In genomic region chrX:56068274-56068758, GRCh38 we compare ENCODE assay signal across 20 cellular contexts.
DNase-seq lines count a peak whose midpoint lies in the region; ATAC-seq and TF ChIP-seq lines count a peak whose summit lies in the region.
"Had no signal": no experiment of that assay in that cellular context is flagged by ENCODE, and none has a peak within 500 bp of the region (broad histone marks: within the 10 kb centered on the region; RNA-seq: fewer than 3 reads in every experiment).

No MANE protein-coding gene starts in this region.

- no peaks in the 10 kb centered on the region for H3K36me3 Mint-ChIP-seq in activated CD4-positive, alpha-beta T cell treated with anti-CD3 and anti-CD28 coated beads, Interleukin-2, amount 10 ng/mL, durations not matched to agents 7 days and 5 days (ENCODE audit: low read depth)
- H3K36me3 Mint-ChIP-seq in activated B cell treated with CpG ODN at 0.5 μM for 24 hours (ENCODE audit: low read depth) = peaks cover 4% of the 10 kb centered on the region
- no peaks in the 10 kb centered on the region for H3K36me3 Mint-ChIP-seq in stimulated activated memory B cell treated with anti-CD40 and anti-IgM and Interleukin-4, amounts not matched to agents 10 μg/mL and 1 μg/mL and 100 μg/mL, for 72 hours

- CTCF ChIA-PET in activated CD4-positive, alpha-beta T cell treated with anti-CD3 and anti-CD28 coated beads, Interleukin-2, amount 10 ng/mL, durations not matched to agents 7 days and 5 days (lab: Charles Lee) = no interaction called here
- CTCF ChIA-PET in activated B cell treated with CpG ODN at 0.5 μM for 24 hours (lab: Charles Lee) = interaction anchor here (2.0 to 2.1 kb wide), 2 partner anchors 149 to 161 kb away, joined by 7 read pairs; no protein-coding TSS in a partner anchor

- no peak overlapping the region for H3K27ac ChIP-seq in coronary artery
- H3K27ac ChIP-seq: uterus, WERI-Rb-1 had no signal

- H3K27ac Mint-ChIP-seq in activated CD4-positive, alpha-beta T cell treated with anti-CD3 and anti-CD28 coated beads, Interleukin-2, amount 10 ng/mL, durations not matched to agents 7 days and 5 days = peak overlapping the region; percentile 83
- peak overlapping the region; percentile 89 for H3K27ac Mint-ChIP-seq in activated B cell treated with CpG ODN at 0.5 μM for 24 hours
- peak overlapping the region; percentile 87 for H3K27ac Mint-ChIP-seq in stimulated activated memory B cell treated with anti-CD40 and anti-IgM and Interleukin-4, amounts not matched to agents 10 μg/mL and 1 μg/mL and 100 μg/mL, for 72 hours
- H3K27ac Mint-ChIP-seq: activated naive CD8-positive, alpha-beta T cell treated with anti-CD3 and anti-CD28 coated beads, Interleukin-2, amount 50 U/mL, for 24 hours had no signal

- no peak overlapping the region for H3K4me3 ChIP-seq in coronary artery
- H3K4me3 ChIP-seq: smooth muscle cell, uterus had no signal

- no peaks in the 10 kb centered on the region for H3K27me3 Mint-ChIP-seq in activated CD4-positive, alpha-beta T cell treated with anti-CD3 and anti-CD28 coated beads, Interleukin-2, amount 10 ng/mL, durations not matched to agents 7 days and 5 days
- H3K27me3 Mint-ChIP-seq in activated B cell treated with CpG ODN at 0.5 μM for 24 hours = no peaks in the 10 kb centered on the region
- H3K27me3 Mint-ChIP-seq in stimulated activated memory B cell treated with anti-CD40 and anti-IgM and Interleukin-4, amounts not matched to agents 10 μg/mL and 1 μg/mL and 100 μg/mL, for 72 hours = no peaks in the 10 kb centered on the region
- H3K27me3 Mint-ChIP-seq: activated naive CD8-positive, alpha-beta T cell treated with anti-CD3 and anti-CD28 coated beads, Interleukin-2, amount 50 U/mL, for 24 hours; stimulated activated naive CD8-positive, alpha-beta T cell treated with anti-CD3 and anti-CD28 coated beads, Interleukin-15, amount 100 ng/mL, for 72 hours had no signal

- H3K4me3 Mint-ChIP-seq in activated CD4-positive, alpha-beta T cell treated with anti-CD3 and anti-CD28 coated beads, Interleukin-2, amount 10 ng/mL, durations not matched to agents 7 days and 5 days = no peak overlapping the region
- peak overlapping the region; percentile 11 for H3K4me3 Mint-ChIP-seq in activated B cell treated with CpG ODN at 0.5 μM for 24 hours
- no peak overlapping the region for H3K4me3 Mint-ChIP-seq in stimulated activated memory B cell treated with anti-CD40 and anti-IgM and Interleukin-4, amounts not matched to agents 10 μg/mL and 1 μg/mL and 100 μg/mL, for 72 hours
- H3K4me3 Mint-ChIP-seq: activated naive CD8-positive, alpha-beta T cell treated with anti-CD3 and anti-CD28 coated beads, Interleukin-2, amount 50 U/mL, for 24 hours; stimulated activated naive CD8-positive, alpha-beta T cell treated with anti-CD3 and anti-CD28 coated beads, Interleukin-15, amount 100 ng/mL, for 72 hours had no signal

- TF ChIP-seq CTCF in activated B cell treated with CpG ODN at 0.5 μM for 24 hours (IDR thresholded peaks at IDR 0.05) (no peak), coronary artery (IDR thresholded peaks at IDR 0.05) (no peak)

- ATAC-seq in HG02763 (IDR thresholded peaks at IDR 0.05; ENCODE audit: unreplicated experiment) (peak; percentile 39), activated B cell treated with CpG ODN at 0.5 μM for 24 hours (ENCODE audit: low read depth) (peak; percentile 55), GM18858 (IDR thresholded peaks at IDR 0.05; ENCODE audit: unreplicated experiment) (no peak)
- peak; percentile 76 for ATAC-seq in stimulated activated memory B cell treated with anti-CD40 and anti-IgM and Interleukin-4, amounts not matched to agents 10 μg/mL and 1 μg/mL and 100 μg/mL, for 72 hours
- ATAC-seq: activated naive CD8-positive, alpha-beta T cell treated with anti-CD3 and anti-CD28 coated beads, Interleukin-2, amount 50 U/mL, for 24 hours; stimulated activated naive CD8-positive, alpha-beta T cell treated with anti-CD3 and anti-CD28 coated beads, Interleukin-15, amount 100 ng/mL, for 72 hours had no signal

- H3K4me1 Mint-ChIP-seq in activated CD4-positive, alpha-beta T cell treated with anti-CD3 and anti-CD28 coated beads, Interleukin-2, amount 10 ng/mL, durations not matched to agents 7 days and 5 days = peaks cover 16% of the 10 kb centered on the region
- peaks cover 57% of the 10 kb centered on the region for H3K4me1 Mint-ChIP-seq in activated B cell treated with CpG ODN at 0.5 μM for 24 hours
- H3K4me1 Mint-ChIP-seq in stimulated activated memory B cell treated with anti-CD40 and anti-IgM and Interleukin-4, amounts not matched to agents 10 μg/mL and 1 μg/mL and 100 μg/mL, for 72 hours = peaks cover 41% of the 10 kb centered on the region

- POLR2A ChIA-PET in activated CD4-positive, alpha-beta T cell treated with anti-CD3 and anti-CD28 coated beads, Interleukin-2, amount 10 ng/mL, durations not matched to agents 7 days and 5 days (lab: Charles Lee) = no interaction called here
- POLR2A ChIA-PET in activated B cell treated with CpG ODN at 0.5 μM for 24 hours (lab: Charles Lee) = interaction anchor here (1.1 to 2.0 kb wide), 5 partner anchors 9 to 351 kb away, joined by 3 to 22 read pairs (median 6); partner anchors contain the start of genes KLF8 and RRAGB

- peaks cover 4% of the 10 kb centered on the region for H3K9me3 Mint-ChIP-seq in activated CD4-positive, alpha-beta T cell treated with anti-CD3 and anti-CD28 coated beads, Interleukin-2, amount 10 ng/mL, durations not matched to agents 7 days and 5 days
- peaks cover 2% of the 10 kb centered on the region for H3K9me3 Mint-ChIP-seq in activated B cell treated with CpG ODN at 0.5 μM for 24 hours
- no peaks in the 10 kb centered on the region for H3K9me3 Mint-ChIP-seq in stimulated activated memory B cell treated with anti-CD40 and anti-IgM and Interleukin-4, amounts not matched to agents 10 μg/mL and 1 μg/mL and 100 μg/mL, for 72 hours
- H3K9me3 Mint-ChIP-seq: activated naive CD8-positive, alpha-beta T cell treated with anti-CD3 and anti-CD28 coated beads, Interleukin-2, amount 50 U/mL, for 24 hours had no signal

- intact Hi-C loops in activated B cell treated with CpG ODN at 0.5 μM for 24 hours (cut with micrococcal nuclease) = loop anchor here (5.0 to 10.0 kb wide), 2 partner anchors 36 to 424 kb away; no protein-coding TSS in a partner anchor

- peak; percentile 8 for DNase-seq in activated CD4-positive, alpha-beta T cell treated with anti-CD3 and anti-CD28 coated beads, Interleukin-2, amount 10 ng/mL, durations not matched to agents 7 days and 5 days
- no peak for DNase-seq in activated CD4-positive, alpha-beta T cell treated with anti-CD3 and anti-CD28 coated beads for 1 hour
- DNase-seq in activated B cell treated with CpG ODN at 0.5 μM for 24 hours (no peak), amniotic stem cell (lab: John Stamatoyannopoulos, UW) (no peak), coronary artery (ENCODE audit: low spot score) (no peak)
- DNase-seq: activated naive CD8-positive, alpha-beta T cell treated with anti-CD3 and anti-CD28 coated beads, Interleukin-2, amount 50 U/mL, for 24 hours; COR-L47; GF-D8; head of caudate nucleus; IMR-90; kidney glomerular epithelial cell; NCI-H1105; NCI-H2227 treated with DMSO at 0.1 percent for 48 hours; stimulated activated naive CD8-positive, alpha-beta T cell treated with anti-CD3 and anti-CD28 coated beads, Interleukin-15, amount 100 ng/mL, for 72 hours; uterus; WERI-Rb-1 had no signal
